Comparison of ENCODE assay signal across 2 cellular contexts in the genomic region with DNA sequence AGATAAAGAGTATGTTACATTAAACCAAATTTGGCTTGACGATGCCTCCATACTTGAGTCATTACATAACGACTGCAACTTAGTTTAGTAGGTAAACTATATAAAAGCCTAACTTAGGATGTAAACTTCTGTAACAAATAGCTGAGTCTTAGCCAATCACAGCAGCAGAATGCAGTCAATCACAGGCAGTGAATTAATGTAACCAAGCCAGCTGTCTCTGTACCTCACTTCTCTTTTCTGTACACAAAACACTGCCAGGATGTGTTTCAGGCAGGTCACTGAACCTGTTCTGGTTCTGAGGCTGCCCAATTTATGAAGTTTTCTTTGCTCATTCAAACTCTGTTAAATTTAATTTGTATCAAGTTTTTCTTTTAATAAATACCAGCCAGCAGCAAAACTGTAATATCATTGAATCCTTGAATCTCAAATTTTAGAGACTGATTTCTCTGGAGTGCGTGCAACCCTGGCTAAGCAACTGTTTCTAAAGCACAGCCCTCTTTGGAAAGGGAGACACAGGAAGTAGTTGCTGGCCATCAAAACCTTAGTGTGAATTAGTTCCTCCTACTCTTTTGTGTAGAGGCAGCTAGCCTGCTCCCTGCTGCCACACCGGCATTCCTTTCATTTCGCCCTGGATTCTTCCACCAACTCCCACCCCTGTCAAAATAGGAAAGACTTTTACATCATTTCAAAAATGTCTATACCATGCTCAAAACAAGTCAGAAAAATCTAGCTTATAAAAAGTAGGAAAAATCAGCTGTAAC.
TF ChIP-seq lines count a peak whose summit lies in the region.

No MANE protein-coding gene starts in this region.

TF ChIP-seq in GM23338, 12 proteins besides CTCF, POLR2A, EP300 and RAD21 (continued from another document):
- TF ChIP-seq, protein P1, sequence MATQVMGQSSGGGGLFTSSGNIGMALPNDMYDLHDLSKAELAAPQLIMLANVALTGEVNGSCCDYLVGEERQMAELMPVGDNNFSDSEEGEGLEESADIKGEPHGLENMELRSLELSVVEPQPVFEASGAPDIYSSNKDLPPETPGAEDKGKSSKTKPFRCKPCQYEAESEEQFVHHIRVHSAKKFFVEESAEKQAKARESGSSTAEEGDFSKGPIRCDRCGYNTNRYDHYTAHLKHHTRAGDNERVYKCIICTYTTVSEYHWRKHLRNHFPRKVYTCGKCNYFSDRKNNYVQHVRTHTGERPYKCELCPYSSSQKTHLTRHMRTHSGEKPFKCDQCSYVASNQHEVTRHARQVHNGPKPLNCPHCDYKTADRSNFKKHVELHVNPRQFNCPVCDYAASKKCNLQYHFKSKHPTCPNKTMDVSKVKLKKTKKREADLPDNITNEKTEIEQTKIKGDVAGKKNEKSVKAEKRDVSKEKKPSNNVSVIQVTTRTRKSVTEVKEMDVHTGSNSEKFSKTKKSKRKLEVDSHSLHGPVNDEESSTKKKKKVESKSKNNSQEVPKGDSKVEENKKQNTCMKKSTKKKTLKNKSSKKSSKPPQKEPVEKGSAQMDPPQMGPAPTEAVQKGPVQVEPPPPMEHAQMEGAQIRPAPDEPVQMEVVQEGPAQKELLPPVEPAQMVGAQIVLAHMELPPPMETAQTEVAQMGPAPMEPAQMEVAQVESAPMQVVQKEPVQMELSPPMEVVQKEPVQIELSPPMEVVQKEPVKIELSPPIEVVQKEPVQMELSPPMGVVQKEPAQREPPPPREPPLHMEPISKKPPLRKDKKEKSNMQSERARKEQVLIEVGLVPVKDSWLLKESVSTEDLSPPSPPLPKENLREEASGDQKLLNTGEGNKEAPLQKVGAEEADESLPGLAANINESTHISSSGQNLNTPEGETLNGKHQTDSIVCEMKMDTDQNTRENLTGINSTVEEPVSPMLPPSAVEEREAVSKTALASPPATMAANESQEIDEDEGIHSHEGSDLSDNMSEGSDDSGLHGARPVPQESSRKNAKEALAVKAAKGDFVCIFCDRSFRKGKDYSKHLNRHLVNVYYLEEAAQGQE (IDR thresholded peaks at IDR 0.05; ENCODE audit: unreplicated experiment), result no peak
- TF ChIP-seq ZNF114 (CRISPR knock-in tag; IDR thresholded peaks at IDR 0.05) (no peak), EZH2 (IDR thresholded peaks at IDR 0.05; ENCODE audit: low read depth, unreplicated experiment) (no peak)

TF ChIP-seq in SK-N-SH treated with all-trans-retinoic acid at 6 μM for 48 hours, 23 proteins besides CTCF, POLR2A, EP300 and RAD21 (continued from another document):
- TF ChIP-seq, protein P2, sequence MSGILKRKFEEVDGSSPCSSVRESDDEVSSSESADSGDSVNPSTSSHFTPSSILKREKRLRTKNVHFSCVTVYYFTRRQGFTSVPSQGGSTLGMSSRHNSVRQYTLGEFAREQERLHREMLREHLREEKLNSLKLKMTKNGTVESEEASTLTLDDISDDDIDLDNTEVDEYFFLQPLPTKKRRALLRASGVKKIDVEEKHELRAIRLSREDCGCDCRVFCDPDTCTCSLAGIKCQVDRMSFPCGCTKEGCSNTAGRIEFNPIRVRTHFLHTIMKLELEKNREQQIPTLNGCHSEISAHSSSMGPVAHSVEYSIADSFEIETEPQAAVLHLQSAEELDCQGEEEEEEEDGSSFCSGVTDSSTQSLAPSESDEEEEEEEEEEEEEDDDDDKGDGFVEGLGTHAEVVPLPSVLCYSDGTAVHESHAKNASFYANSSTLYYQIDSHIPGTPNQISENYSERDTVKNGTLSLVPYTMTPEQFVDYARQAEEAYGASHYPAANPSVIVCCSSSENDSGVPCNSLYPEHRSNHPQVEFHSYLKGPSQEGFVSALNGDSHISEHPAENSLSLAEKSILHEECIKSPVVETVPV (CRISPR knock-in tag; IDR thresholded peaks at IDR 0.05), result no peak
- TF ChIP-seq, protein P3, sequence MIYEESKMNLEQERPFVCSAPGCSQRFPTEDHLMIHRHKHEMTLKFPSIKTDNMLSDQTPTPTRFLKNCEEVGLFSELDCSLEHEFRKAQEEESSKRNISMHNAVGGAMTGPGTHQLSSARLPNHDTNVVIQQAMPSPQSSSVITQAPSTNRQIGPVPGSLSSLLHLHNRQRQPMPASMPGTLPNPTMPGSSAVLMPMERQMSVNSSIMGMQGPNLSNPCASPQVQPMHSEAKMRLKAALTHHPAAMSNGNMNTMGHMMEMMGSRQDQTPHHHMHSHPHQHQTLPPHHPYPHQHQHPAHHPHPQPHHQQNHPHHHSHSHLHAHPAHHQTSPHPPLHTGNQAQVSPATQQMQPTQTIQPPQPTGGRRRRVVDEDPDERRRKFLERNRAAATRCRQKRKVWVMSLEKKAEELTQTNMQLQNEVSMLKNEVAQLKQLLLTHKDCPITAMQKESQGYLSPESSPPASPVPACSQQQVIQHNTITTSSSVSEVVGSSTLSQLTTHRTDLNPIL (CRISPR knock-in tag; IDR thresholded peaks at IDR 0.05; ENCODE audit: low read depth), result no peak
- TF ChIP-seq ZNF8 (CRISPR knock-in tag; IDR thresholded peaks at IDR 0.05) (no peak), GLIS3 (CRISPR knock-in tag; IDR thresholded peaks at IDR 0.05) (no peak), ZNF70 (CRISPR knock-in tag; IDR thresholded peaks at IDR 0.05) (no peak)
